ENCODE assay signal across 10 cellular contexts in genomic region chr11:45905576-45905975, GRCh38. TPM values are rescaled to one million over a fixed set of nuclear protein-coding genes. Genes with fewer than 3 reads are reported as not detected.
A peak's percentile ranks its signal among the peaks of the same experiment; 100 is the strongest.
DNase-seq lines count a peak whose midpoint lies in the region; ATAC-seq and TF ChIP-seq lines count a peak whose summit lies in the region.
"Not testable (repeated sequence)": the region's sequence is repeated elsewhere in the genome, so short reads cannot be mapped to it uniquely, and the experiment has no call there.
"Had no signal": no experiment of that assay in that cellular context is flagged by ENCODE, and none has a peak within 500 bp of the region (broad histone marks: within the 10 kb centered on the region; RNA-seq: fewer than 3 reads in every experiment).

No MANE protein-coding gene starts in this region.

- not testable (repeated sequence) for H2BK120ac ChIP-seq in IMR-90 (ENCODE audit: low read depth, low read length)

- not testable (repeated sequence) for H2AK5ac ChIP-seq in IMR-90 (ENCODE audit: low read depth, low read length)

- H3K27me3 ChIP-seq in IMR-90 (ENCODE audit: control insufficient read depth, insufficient read depth, low read length); dorsolateral prefrontal cortex: not testable (repeated sequence)

- H3K4me2 ChIP-seq in IMR-90 (ENCODE audit: low read depth, low read length), result not testable (repeated sequence)

- H3K36me3 ChIP-seq in IMR-90 (ENCODE audit: control insufficient read depth, insufficient read depth, low read length), result peaks cover 22% of the 10 kb centered on the region
- not testable (repeated sequence) for H3K36me3 ChIP-seq in mucosa of descending colon (ENCODE audit: low read depth)

- not testable (repeated sequence) for H3K79me1 ChIP-seq in IMR-90 (ENCODE audit: low read depth in 1 of 2, low read length in 2 of 2)

- TF ChIP-seq POLR2A in IMR-90 (IDR thresholded peaks at IDR 0.05; ENCODE audit: low read depth, low read length), result 0 out of 2 replicates have a peak, but pooled peaks have one; percentile 18

- not testable (repeated sequence) for H2AK9ac ChIP-seq in IMR-90 (replicated peaks; ENCODE audit: low read depth, low read length, poor library complexity)

- CTCF ChIA-PET in IMR-90 (lab: Yijun Ruan, JAX), result not testable (repeated sequence)

- DNase-seq in IMR-90; activated naive CD4-positive, alpha-beta T cell treated with anti-CD3 and anti-CD28 coated beads, Interleukin-2, amount 50 U/mL, for 72 hours (ENCODE audit: low spot score in 2 of 2); dorsolateral prefrontal cortex; mucosa of descending colon; neural crest cell (ENCODE audit: low read depth, low spot score); stimulated activated naive B cell treated with anti-CD40 and anti-IgM and Interleukin-4, amounts not matched to agents 10 μg/mL and 1 μg/mL and 100 μg/mL, for 72 hours: not testable (repeated sequence)

- H4K91ac ChIP-seq in IMR-90 (ENCODE audit: insufficient read depth, low read depth, low read length), result not testable (repeated sequence)

- not testable (repeated sequence) for H3K27ac ChIP-seq in IMR-90 (ENCODE audit: insufficient read depth, low read length)
- H3K27ac ChIP-seq in dorsolateral prefrontal cortex, result peak overlapping the region in 32 of 59 donors; percentile 9 to 99 (median 68)

- not testable (repeated sequence) for H3K4me1 ChIP-seq in IMR-90 (ENCODE audit: control insufficient read depth, insufficient read depth, low read length); mucosa of descending colon (ENCODE audit: low read depth)

- intact Hi-C loops in IMR-90 (cut with micrococcal nuclease); dorsolateral prefrontal cortex (cut with DNase I); mucosa of descending colon (cut with DNase I, micrococcal nuclease): not testable (repeated sequence)

- peaks cover 10% of the 10 kb centered on the region; the same call in 1 of the 2 replicates for H4K20me1 ChIP-seq in IMR-90 (ENCODE audit: insufficient read depth, low read length)

- peaks cover 26% of the 10 kb centered on the region for H3K4me1 Mint-ChIP-seq in neural crest cell
- peaks cover 14 to 22% of the 10 kb centered on the region in 2 donors for H3K4me1 Mint-ChIP-seq in stimulated activated naive B cell treated with anti-CD40 and anti-IgM and Interleukin-4, amounts not matched to agents 10 μg/mL and 1 μg/mL and 100 μg/mL, for 72 hours

- H4K8ac ChIP-seq in IMR-90 (ENCODE audit: low read depth in 2 of 2, low read length in 2 of 2), result not testable (repeated sequence)

- not testable (repeated sequence) for H3K4me3 ChIP-seq in IMR-90 (ENCODE audit: insufficient read depth, low read depth, low read length); dorsolateral prefrontal cortex; mucosa of descending colon

- POLR2A ChIA-PET in IMR-90 (lab: Charles Lee; ENCODE audit: unreplicated experiment), result not testable (repeated sequence)

- not testable (repeated sequence) for ATAC-seq in IMR-90 (ENCODE audit: low read depth)
- peak; percentile 2 to 6 for ATAC-seq in activated naive CD4-positive, alpha-beta T cell treated with anti-CD3 and anti-CD28 coated beads, Interleukin-2, amount 50 U/mL, for 72 hours
- peak; percentile 32 for ATAC-seq in mucosa of descending colon
- peak; percentile 11 for ATAC-seq in stimulated activated naive B cell treated with anti-CD40 and anti-IgM and Interleukin-4, amounts not matched to agents 10 μg/mL and 1 μg/mL and 100 μg/mL, for 72 hours (replicated peaks)

- not testable (repeated sequence) for H3K9me1 ChIP-seq in IMR-90 (ENCODE audit: insufficient read depth, low read length)

- TF ChIP-seq RAD21 in IMR-90 (IDR thresholded peaks at IDR 0.05; ENCODE audit: low read length), result not testable (repeated sequence)

- not testable (repeated sequence) for H2BK5ac ChIP-seq in IMR-90 (ENCODE audit: low read depth, low read length, poor library complexity, severe bottlenecking)

- not testable (repeated sequence) for H3K9me3 Mint-ChIP-seq in activated naive CD4-positive, alpha-beta T cell treated with anti-CD3 and anti-CD28 coated beads, Interleukin-2, amount 50 U/mL, for 72 hours; neural crest cell; stimulated activated naive B cell treated with anti-CD40 and anti-IgM and Interleukin-4, amounts not matched to agents 10 μg/mL and 1 μg/mL and 100 μg/mL, for 72 hours

- H3K56ac ChIP-seq in IMR-90 (ENCODE audit: extremely low read depth, insufficient read depth, low read length), result not testable (repeated sequence)

- H3K9me3 ChIP-seq in IMR-90 (ENCODE audit: control insufficient read depth, insufficient read depth, low read length); mucosa of descending colon: not testable (repeated sequence)

- not testable (repeated sequence) for H2BK20ac ChIP-seq in IMR-90 (ENCODE audit: low read depth, low read length)

- H4K5ac ChIP-seq in IMR-90 (ENCODE audit: low read depth, low read length), result not testable (repeated sequence)

- dilution Hi-C loops in IMR-90 (cut with HindIII; ENCODE audit: low sequenced_read_pairs, unreplicated experiment), result not testable (repeated sequence)

- TF ChIP-seq CTCF in IMR-90 (conservative IDR thresholded peaks at IDR 0.05; ENCODE audit: low read depth, low read length); dorsolateral prefrontal cortex (IDR thresholded peaks at IDR 0.05 in 54 of 56, conservative IDR thresholded peaks at IDR 0.05 in 2 of 56; ENCODE audit: low read depth in 1 of 56, partially characterized antibody in 56 of 56); mucosa of descending colon (IDR thresholded peaks at IDR 0.05); neural crest cell (conservative IDR thresholded peaks at IDR 0.05): not testable (repeated sequence)

- not testable (repeated sequence) for BruUV-seq in IMR-90 (replicated peaks; lab: Mats Ljungman, UMichigan)

- H3K4me3 Mint-ChIP-seq in neural crest cell, result peak overlapping the region; percentile 38
- not testable (repeated sequence) for H3K4me3 Mint-ChIP-seq in stimulated activated naive B cell treated with anti-CD40 and anti-IgM and Interleukin-4, amounts not matched to agents 10 μg/mL and 1 μg/mL and 100 μg/mL, for 72 hours

- not testable (repeated sequence) for H3K23ac ChIP-seq in IMR-90 (ENCODE audit: low read depth, low read length)

- H3K18ac ChIP-seq in IMR-90 (ENCODE audit: low read depth, low read length), result not testable (repeated sequence)

- in situ Hi-C loops in IMR-90 (cut with MboI; ENCODE audit: low sequenced_read_pairs), result not testable (repeated sequence)

- H3K36me3 Mint-ChIP-seq in activated naive CD4-positive, alpha-beta T cell treated with anti-CD3 and anti-CD28 coated beads, Interleukin-2, amount 50 U/mL, for 72 hours; neural crest cell (ENCODE audit: low read depth): not testable (repeated sequence)
- H3K36me3 Mint-ChIP-seq in stimulated activated naive B cell treated with anti-CD40 and anti-IgM and Interleukin-4, amounts not matched to agents 10 μg/mL and 1 μg/mL and 100 μg/mL, for 72 hours, result peaks cover 10 to 17% of the 10 kb centered on the region in 2 donors

- not testable (repeated sequence) for H3K4ac ChIP-seq in IMR-90 (ENCODE audit: low read depth, low read length)

- H2BK15ac ChIP-seq in IMR-90 (ENCODE audit: low read depth, low read length), result not testable (repeated sequence)

- not testable (repeated sequence) for H3K9ac ChIP-seq in IMR-90 (ENCODE audit: low read depth, low read length)

- 88% methylated on average over 2 of the region's 6 CpGs; no CpG with 5 or more reads in 1 of the 2 experiments for WGBS in IMR-90 (ENCODE audit: extremely low coverage in 2 of 2, insufficient read length in 1 of 2), 2 experiments

- not testable (repeated sequence) for H2AFZ ChIP-seq in IMR-90 (replicated peaks; ENCODE audit: low read length, poor library complexity)

- not testable (repeated sequence) for H3K27ac Mint-ChIP-seq in activated naive CD4-positive, alpha-beta T cell treated with anti-CD3 and anti-CD28 coated beads, Interleukin-2, amount 50 U/mL, for 72 hours; neural crest cell (ENCODE audit: unreplicated experiment); stimulated activated naive B cell treated with anti-CD40 and anti-IgM and Interleukin-4, amounts not matched to agents 10 μg/mL and 1 μg/mL and 100 μg/mL, for 72 hours

- not testable (repeated sequence) for H3K27me3 Mint-ChIP-seq in neural crest cell (ENCODE audit: low read depth); stimulated activated naive B cell treated with anti-CD40 and anti-IgM and Interleukin-4, amounts not matched to agents 10 μg/mL and 1 μg/mL and 100 μg/mL, for 72 hours

- not testable (repeated sequence) for H3K14ac ChIP-seq in IMR-90 (replicated peaks; ENCODE audit: low read depth, low read length)

RNA-seq across cellular contexts. Expression of gene FREY1, which starts 1.5 kb away (rescaled TPM):
- total RNA-seq in IMR-90 (2012; rRNA removed), result 0.83 TPM in 1 of 2 replicates, not detected in the other
- polyA plus RNA-seq in IMR-90 (2012; rRNA removed), result 0.21 and 0.49 TPM in 2 replicates
- 0.10 and 0.11 TPM in 2 replicates for polyA plus RNA-seq in IMR-90 (2012; cell fraction: cytosol; rRNA removed)
- 1.6 and 1.7 TPM in 2 replicates for polyA plus RNA-seq in IMR-90 (2012; cell fraction: nucleus; rRNA removed; ENCODE audit: low replicate concordance)
- total RNA-seq in activated naive CD4-positive, alpha-beta T cell treated with anti-CD3 and anti-CD28 coated beads, Interleukin-2, amount 50 U/mL, for 72 hours, result under 1 TPM; 0.64 to 0.91 TPM
- 1 to 10 TPM in 60 of 120 experiments, under 1 TPM in 23, not detected in 37; 0.59 to 5.0 (median 1.4) TPM for total RNA-seq in dorsolateral prefrontal cortex
- total RNA-seq in mucosa of descending colon, result 1 to 10 TPM in 2 of 3 donors, under 1 TPM in 1; 0.81 to 2.2 (median 1.5) TPM
- 2.5 and 3.3 TPM in 2 replicates for total RNA-seq in neural crest cell
- polyA plus RNA-seq: CD14-positive monocyte; CD4-positive, alpha-beta memory T cell had no signal

RNA-seq across cellular contexts. Expression of gene PEX16, which starts 12.1 kb away (rescaled TPM):
- 15.3 and 17.9 TPM in 2 replicates for total RNA-seq in IMR-90 (2012; rRNA removed)
- 23.3 and 29.4 TPM in 2 replicates for polyA plus RNA-seq in IMR-90 (2012; rRNA removed)
- 34.1 and 38.2 TPM in 2 replicates for polyA plus RNA-seq in IMR-90 (2012; cell fraction: cytosol; rRNA removed)
- polyA plus RNA-seq in IMR-90 (2012; cell fraction: nucleus; rRNA removed; ENCODE audit: low replicate concordance), result 48.3 and 88.8 TPM in 2 replicates
- 10 to 100 TPM; 33.9 to 39.4 TPM for total RNA-seq in activated naive CD4-positive, alpha-beta T cell treated with anti-CD3 and anti-CD28 coated beads, Interleukin-2, amount 50 U/mL, for 72 hours
- total RNA-seq in dorsolateral prefrontal cortex, result 10 to 100 TPM; 26.7 to 59.7 (median 43.8) TPM
- total RNA-seq in mucosa of descending colon, result 10 to 100 TPM; 34.9 to 49.1 (median 39.7) TPM
- total RNA-seq in neural crest cell, result 27.6 and 29.6 TPM in 2 replicates

RNA-seq across cellular contexts. Expression of gene LARGE2, which starts 16.9 kb away (rescaled TPM):
- not detected in 2 replicates for total RNA-seq in IMR-90 (2012; rRNA removed)
- polyA plus RNA-seq in IMR-90 (2012; rRNA removed), result 0.03 and 0.13 TPM in 2 replicates
- 0.10 and 0.16 TPM in 2 replicates for polyA plus RNA-seq in IMR-90 (2012; cell fraction: cytosol; rRNA removed)
- 0.38 and 0.49 TPM in 2 replicates for polyA plus RNA-seq in IMR-90 (2012; cell fraction: nucleus; rRNA removed; ENCODE audit: low replicate concordance)
- 1 to 10 TPM in 1 of 2 donors, under 1 TPM in 1; 0.62 to 1.1 TPM for total RNA-seq in activated naive CD4-positive, alpha-beta T cell treated with anti-CD3 and anti-CD28 coated beads, Interleukin-2, amount 50 U/mL, for 72 hours
- total RNA-seq in dorsolateral prefrontal cortex, result 1 to 10 TPM in 1 of 120 experiments, under 1 TPM in 5, not detected in 114; 0.29 to 1.3 (median 0.40) TPM
- total RNA-seq in mucosa of descending colon, result 1 to 10 TPM; 1.9 to 2.9 (median 2.3) TPM
- 0.48 TPM in 1 of 2 replicates, not detected in the other for total RNA-seq in neural crest cell
- total RNA-seq: HFFc6, HT1080 had no signal
- polyA plus RNA-seq: CD14-positive monocyte had no signal

RNA-seq across cellular contexts. Expression of gene MAPK8IP1, which starts 20.1 kb away (rescaled TPM):
- total RNA-seq in IMR-90 (2012; rRNA removed), result 6.5 and 6.9 TPM in 2 replicates
- polyA plus RNA-seq in IMR-90 (2012; rRNA removed), result 9.6 and 12.4 TPM in 2 replicates
- polyA plus RNA-seq in IMR-90 (2012; cell fraction: cytosol; rRNA removed), result 5.9 and 10.4 TPM in 2 replicates
- 10.5 and 18.3 TPM in 2 replicates for polyA plus RNA-seq in IMR-90 (2012; cell fraction: nucleus; rRNA removed; ENCODE audit: low replicate concordance)
- under 1 TPM; 0.23 to 0.57 TPM for total RNA-seq in activated naive CD4-positive, alpha-beta T cell treated with anti-CD3 and anti-CD28 coated beads, Interleukin-2, amount 50 U/mL, for 72 hours
- total RNA-seq in dorsolateral prefrontal cortex, result 100 to 1,000 TPM; 164 to 333 (median 223) TPM
- 10 to 100 TPM in 1 of 3 donors, 1 to 10 TPM in 2; 1.6 to 12.3 (median 2.5) TPM for total RNA-seq in mucosa of descending colon
- 36.6 and 38.7 TPM in 2 replicates for total RNA-seq in neural crest cell
- polyA plus RNA-seq: CD14-positive monocyte had no signal

RNA-seq across cellular contexts. Expression of gene CRY2, which starts 58.3 kb away (rescaled TPM):
- total RNA-seq in IMR-90 (2012; rRNA removed) (12.8 and 13.1 TPM in 2 replicates), dorsolateral prefrontal cortex (100 to 1,000 TPM in 43 of 120 experiments, 10 to 100 TPM in 77; 65.9 to 159 (median 95.3) TPM), mucosa of descending colon (10 to 100 TPM; 26.0 to 52.0 (median 28.8) TPM), neural crest cell (19.0 and 23.8 TPM in 2 replicates)
- 10.8 and 12.2 TPM in 2 replicates for polyA plus RNA-seq in IMR-90 (2012; rRNA removed)
- polyA plus RNA-seq in IMR-90 (2012; cell fraction: cytosol; rRNA removed), result 5.4 and 6.9 TPM in 2 replicates
- 33.2 and 38.5 TPM in 2 replicates for polyA plus RNA-seq in IMR-90 (2012; cell fraction: nucleus; rRNA removed; ENCODE audit: low replicate concordance)
- 10 to 100 TPM; 14.0 to 31.4 TPM for total RNA-seq in activated naive CD4-positive, alpha-beta T cell treated with anti-CD3 and anti-CD28 coated beads, Interleukin-2, amount 50 U/mL, for 72 hours
